12 cellular contexts compared by ENCODE assay signal in the genomic region with DNA sequence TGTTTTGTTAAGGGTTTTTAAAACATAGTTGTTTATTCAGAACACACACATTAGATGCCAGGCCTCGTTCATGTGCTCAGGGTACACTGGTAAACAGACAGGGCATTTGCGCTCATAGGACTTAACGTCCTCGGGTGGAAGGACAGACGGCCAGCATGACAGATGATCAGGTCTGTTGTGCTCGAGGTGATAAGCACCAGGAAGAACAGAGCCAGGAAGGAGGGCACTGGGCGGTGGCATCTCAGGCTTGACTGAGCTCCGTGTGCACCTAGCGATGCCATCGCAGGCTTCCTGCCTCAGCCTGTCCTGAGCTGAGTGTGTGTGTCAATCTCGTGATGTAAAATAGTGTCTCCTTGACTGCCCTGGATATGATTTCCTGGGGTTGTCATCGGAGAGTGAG.
A peak's percentile ranks its signal among the peaks of the same experiment; 100 is the strongest.
DNase-seq lines count a peak whose midpoint lies in the region; ATAC-seq, FAIRE-seq and TF ChIP-seq lines count a peak whose summit lies in the region.
"Had no signal": no experiment of that assay in that cellular context is flagged by ENCODE, and none has a peak within 500 bp of the region (broad histone marks: within the 10 kb centered on the region; RNA-seq: fewer than 3 reads in every experiment).

No MANE protein-coding gene starts in this region.

- no peaks in the 10 kb centered on the region for H3K27me3 ChIP-seq in naive thymus-derived CD4-positive, alpha-beta T cell (ENCODE audit: control insufficient read depth in 2 of 2, insufficient read depth in 2 of 2, low read length in 2 of 2)
- H3K27me3 ChIP-seq in testis, result no peaks in the 10 kb centered on the region
- H3K27me3 ChIP-seq: hepatocyte, tibial artery had no signal

- no peak for TF ChIP-seq POLR2A in testis (IDR thresholded peaks at IDR 0.05)

- no peak for ATAC-seq in activated naive CD8-positive, alpha-beta T cell treated with anti-CD3 and anti-CD28 coated beads, Interleukin-2, amount 50 U/mL, for 24 hours
- no peak for ATAC-seq in naive thymus-derived CD4-positive, alpha-beta T cell

- intact Hi-C loops in naive thymus-derived CD4-positive, alpha-beta T cell (cut with micrococcal nuclease), result no loop called here
- intact Hi-C loops in testis (cut with DNase I; ENCODE audit: low total_unique reads), result no loop called here

- no peak for DNase-seq in T-helper 2 cell treated with Interferon-gamma antibody and Interleukin-4, amounts not matched to agents 5 μg/mL and 100 μg/mL, for 36 hours (ENCODE audit: low spot score)
- DNase-seq in T-helper 2 cell, result no peak
- no peak for DNase-seq in GM19239 (ENCODE audit: insufficient read length, low spot score)
- no peak for DNase-seq in activated naive CD8-positive, alpha-beta T cell treated with anti-CD3 and anti-CD28 coated beads, Interleukin-2, amount 50 U/mL, for 24 hours
- DNase-seq in naive thymus-derived CD4-positive, alpha-beta T cell, result no peak
- no peak for DNase-seq in NCI-H345 treated with DMSO at 0.1 percent for 48 hours (lab: John Stamatoyannopoulos, UW; ENCODE audit: unreplicated experiment)
- DNase-seq in testis, result no peak
- no peak for DNase-seq in NCI-H2081 treated with DMSO at 0.1 percent for 48 hours (lab: John Stamatoyannopoulos, UW)
- DNase-seq: activated CD4-positive, CD25-positive, alpha-beta regulatory T cell treated with anti-CD3 and anti-CD28 coated beads, Interleukin-2, amount 50 U/mL, for 72 hours; tibial artery had no signal

- H3K9me3 Mint-ChIP-seq in T-helper 2 cell treated with Interferon-gamma antibody and Interleukin-4, amounts not matched to agents 5 μg/mL and 100 μg/mL, for 36 hours, result peaks cover 32% of the 10 kb centered on the region
- peaks cover 19% of the 10 kb centered on the region for H3K9me3 Mint-ChIP-seq in activated naive CD8-positive, alpha-beta T cell treated with anti-CD3 and anti-CD28 coated beads, Interleukin-2, amount 50 U/mL, for 24 hours
- H3K9me3 Mint-ChIP-seq in naive thymus-derived CD4-positive, alpha-beta T cell, result peaks cover 3 to 49% (median 27%) of the 10 kb centered on the region in 11 donors

- CTCF ChIA-PET in naive thymus-derived CD4-positive, alpha-beta T cell (lab: Charles Lee), result no interaction called here

- peaks cover 76% of the 10 kb centered on the region for H3K36me3 Mint-ChIP-seq in T-helper 2 cell treated with Interferon-gamma antibody and Interleukin-4, amounts not matched to agents 5 μg/mL and 100 μg/mL, for 36 hours (ENCODE audit: low read depth)
- peaks cover 71% of the 10 kb centered on the region for H3K36me3 Mint-ChIP-seq in activated naive CD8-positive, alpha-beta T cell treated with anti-CD3 and anti-CD28 coated beads, Interleukin-2, amount 50 U/mL, for 24 hours (ENCODE audit: low read depth)
- peaks cover 31 to 75% (median 67%) of the 10 kb centered on the region in 5 donors for H3K36me3 Mint-ChIP-seq in naive thymus-derived CD4-positive, alpha-beta T cell

- peak; percentile 63 for FAIRE-seq in GM19239 (lab: Jason Lieb, UNC)

- H3K27me3 Mint-ChIP-seq in T-helper 2 cell treated with Interferon-gamma antibody and Interleukin-4, amounts not matched to agents 5 μg/mL and 100 μg/mL, for 36 hours (ENCODE audit: low read depth), result peaks cover 2% of the 10 kb centered on the region
- H3K27me3 Mint-ChIP-seq in activated naive CD8-positive, alpha-beta T cell treated with anti-CD3 and anti-CD28 coated beads, Interleukin-2, amount 50 U/mL, for 24 hours, result no peaks in the 10 kb centered on the region
- H3K27me3 Mint-ChIP-seq in naive thymus-derived CD4-positive, alpha-beta T cell, result no peaks in the 10 kb centered on the region

- peak overlapping the region; percentile 3 for H3K4me3 ChIP-seq in naive thymus-derived CD4-positive, alpha-beta T cell (ENCODE audit: low read length)
- H3K4me3 ChIP-seq in testis, result no peak overlapping the region
- H3K4me3 ChIP-seq: hepatocyte, SK-N-MC, tibial artery had no signal

- peaks cover 14% of the 10 kb centered on the region for H3K4me1 Mint-ChIP-seq in T-helper 2 cell treated with Interferon-gamma antibody and Interleukin-4, amounts not matched to agents 5 μg/mL and 100 μg/mL, for 36 hours (ENCODE audit: low read depth)
- H3K4me1 Mint-ChIP-seq in activated naive CD8-positive, alpha-beta T cell treated with anti-CD3 and anti-CD28 coated beads, Interleukin-2, amount 50 U/mL, for 24 hours, result peaks cover 32% of the 10 kb centered on the region
- peaks cover 20 to 52% (median 34%) of the 10 kb centered on the region in 7 donors for H3K4me1 Mint-ChIP-seq in naive thymus-derived CD4-positive, alpha-beta T cell

- no peak overlapping the region for H3K27ac ChIP-seq in naive thymus-derived CD4-positive, alpha-beta T cell (ENCODE audit: low read depth, low read length)
- no peak overlapping the region for H3K27ac ChIP-seq in testis
- H3K27ac ChIP-seq: hepatocyte, SK-N-MC, tibial artery had no signal

- no peak for TF ChIP-seq CTCF in testis (IDR thresholded peaks at IDR 0.05)

- H3K4me1 ChIP-seq in naive thymus-derived CD4-positive, alpha-beta T cell (ENCODE audit: control insufficient read depth in 2 of 2, insufficient read depth in 2 of 2, low read length in 2 of 2), result peaks cover 7 to 17% of the 10 kb centered on the region in 2 donors
- no peaks in the 10 kb centered on the region for H3K4me1 ChIP-seq in testis
- H3K4me1 ChIP-seq: tibial artery had no signal

- 82 to 87% methylated on average over 11 to 12 of the region's 12 CpGs for WGBS in testis, 2 donors

- peaks cover 12 to 65% (median 28%) of the 10 kb centered on the region in 3 experiments for H3K36me3 ChIP-seq in naive thymus-derived CD4-positive, alpha-beta T cell (ENCODE audit: control insufficient read depth in 2 of 3, insufficient read depth in 3 of 3, low read length in 3 of 3)
- H3K36me3 ChIP-seq in testis (ENCODE audit: low read depth, missing control alignments), result no peaks in the 10 kb centered on the region

- POLR2A ChIA-PET in naive thymus-derived CD4-positive, alpha-beta T cell (lab: Charles Lee), result no interaction called here

- peak overlapping the region; percentile 88 for H3K27ac Mint-ChIP-seq in T-helper 2 cell treated with Interferon-gamma antibody and Interleukin-4, amounts not matched to agents 5 μg/mL and 100 μg/mL, for 36 hours
- H3K27ac Mint-ChIP-seq in activated naive CD8-positive, alpha-beta T cell treated with anti-CD3 and anti-CD28 coated beads, Interleukin-2, amount 50 U/mL, for 24 hours, result peak overlapping the region; percentile 80
- peak overlapping the region in 7 of 9 donors; percentile 31 to 96 (median 80) for H3K27ac Mint-ChIP-seq in naive thymus-derived CD4-positive, alpha-beta T cell

- H3K4me3 Mint-ChIP-seq in T-helper 2 cell treated with Interferon-gamma antibody and Interleukin-4, amounts not matched to agents 5 μg/mL and 100 μg/mL, for 36 hours, result peak overlapping the region; percentile 38
- no peak overlapping the region for H3K4me3 Mint-ChIP-seq in activated naive CD8-positive, alpha-beta T cell treated with anti-CD3 and anti-CD28 coated beads, Interleukin-2, amount 50 U/mL, for 24 hours
- H3K4me3 Mint-ChIP-seq in naive thymus-derived CD4-positive, alpha-beta T cell, result peak overlapping the region in 7 of 10 donors; percentile 5 to 72 (median 42)

- peaks cover 7 to 44% (median 15%) of the 10 kb centered on the region in 3 experiments for H3K9me3 ChIP-seq in naive thymus-derived CD4-positive, alpha-beta T cell (ENCODE audit: control insufficient read depth in 2 of 3, low read length in 3 of 3)
- no peaks in the 10 kb centered on the region for H3K9me3 ChIP-seq in testis
- H3K9me3 ChIP-seq: tibial artery had no signal
